19 cellular contexts compared by ENCODE assay signal in the genomic region with DNA sequence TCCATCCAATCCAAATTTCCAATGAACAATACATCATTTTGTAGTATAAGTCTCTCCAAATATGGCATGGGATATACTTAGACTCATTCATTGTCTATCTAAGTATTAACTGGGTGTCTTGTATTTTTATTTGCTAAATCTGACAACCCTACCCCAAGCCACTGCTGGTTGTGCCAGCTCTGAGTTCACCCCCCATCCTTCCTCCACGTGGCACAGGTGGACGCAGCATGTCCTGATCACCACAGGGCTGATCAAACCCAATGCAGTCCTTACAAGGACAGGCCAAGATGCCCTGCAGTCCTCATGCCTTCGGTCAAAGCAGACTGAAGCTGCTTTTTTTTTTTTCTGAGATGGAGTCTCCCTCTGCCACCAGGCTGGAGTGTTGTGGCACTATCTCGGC.
"Had no signal": no experiment of that assay in that cellular context is flagged by ENCODE, and none has a peak within 500 bp of the region (broad histone marks: within the 10 kb centered on the region; RNA-seq: fewer than 3 reads in every experiment).

No MANE protein-coding gene starts in this region.

- H3K4me3 ChIP-seq: body of pancreas, neural progenitor cell, stomach, transverse colon, uterus had no signal

- H3K4me3 Mint-ChIP-seq: activated CD4-positive, alpha-beta T cell treated with anti-CD3 and anti-CD28 coated beads for 36 hours; activated CD8-positive, alpha-beta memory T cell treated with anti-CD3 and anti-CD28 coated beads, Interleukin-2, amount 10 ng/mL, durations not matched to agents 7 days and 5 days; activated CD8-positive, alpha-beta T cell treated with anti-CD3 and anti-CD28 coated beads, Interleukin-2, amount 10 ng/mL, durations not matched to agents 7 days and 5 days; activated naive CD8-positive, alpha-beta T cell; activated T-cell treated with anti-CD3 and anti-CD28 coated beads, Interleukin-2, amount 50 U/mL, for 72 hours; dendritic cell treated with granulocyte-macrophage colony-stimulating factor and Interleukin-4, amounts not matched to agents 40 ng/mL and 50 ng/mL, for 4 days; naive thymus-derived CD4-positive, alpha-beta T cell; stimulated activated naive B cell treated with anti-CD40 and anti-IgM and Interleukin-4, amounts not matched to agents 10 μg/mL and 1 μg/mL and 100 μg/mL, for 72 hours had no signal

- DNase-seq: activated CD4-positive, alpha-beta T cell treated with anti-CD3 and anti-CD28 coated beads for 36 hours; activated CD4-positive, CD25-positive, alpha-beta regulatory T cell; activated CD8-positive, alpha-beta memory T cell treated with anti-CD3 and anti-CD28 coated beads, Interleukin-2, amount 10 ng/mL, durations not matched to agents 7 days and 5 days; activated CD8-positive, alpha-beta T cell treated with anti-CD3 and anti-CD28 coated beads, Interleukin-2, amount 10 ng/mL, durations not matched to agents 7 days and 5 days; activated effector memory CD4-positive, alpha-beta T cell treated with Interleukin-2 at 50 U/mL for 16 hours; activated naive CD4-positive, alpha-beta T cell treated with Interleukin-2 at 50 U/mL for 16 hours; activated T-cell treated with anti-CD3 and anti-CD28 coated beads, Interleukin-2, amount 50 U/mL, for 72 hours; aorta; body of pancreas; central memory CD4-positive, alpha-beta T cell; naive thymus-derived CD4-positive, alpha-beta T cell; stimulated activated CD4-positive, alpha-beta T cell treated with anti-CD3 and anti-CD28 coated beads, Interleukin-1b, Interleukin-23, amount 100 ng/mL, for 48 hours; stimulated activated naive B cell treated with anti-CD40 and anti-IgM and Interleukin-4, amounts not matched to agents 10 μg/mL and 1 μg/mL and 100 μg/mL, for 72 hours; stomach; transverse colon; uterus had no signal

- H3K27ac ChIP-seq: body of pancreas, neural progenitor cell, uterus had no signal

- H3K4me1 Mint-ChIP-seq: activated CD4-positive, alpha-beta T cell treated with anti-CD3 and anti-CD28 coated beads for 36 hours; activated CD8-positive, alpha-beta memory T cell treated with anti-CD3 and anti-CD28 coated beads, Interleukin-2, amount 10 ng/mL, durations not matched to agents 7 days and 5 days had no signal

- H3K36me3 Mint-ChIP-seq: activated CD8-positive, alpha-beta memory T cell treated with anti-CD3 and anti-CD28 coated beads, Interleukin-2, amount 10 ng/mL, durations not matched to agents 7 days and 5 days; activated naive CD8-positive, alpha-beta T cell; naive thymus-derived CD4-positive, alpha-beta T cell; neural progenitor cell; stimulated activated naive B cell treated with anti-CD40 and anti-IgM and Interleukin-4, amounts not matched to agents 10 μg/mL and 1 μg/mL and 100 μg/mL, for 72 hours had no signal

- H3K9me3 Mint-ChIP-seq: activated T-cell treated with anti-CD3 and anti-CD28 coated beads, Interleukin-2, amount 50 U/mL, for 72 hours; dendritic cell treated with granulocyte-macrophage colony-stimulating factor and Interleukin-4, amounts not matched to agents 40 ng/mL and 50 ng/mL, for 4 days; naive thymus-derived CD4-positive, alpha-beta T cell had no signal

- H3K36me3 ChIP-seq: neural progenitor cell, stomach, transverse colon, uterus had no signal

- H3K27me3 ChIP-seq: body of pancreas, neural progenitor cell, transverse colon, uterus had no signal

- H3K27ac Mint-ChIP-seq: activated CD4-positive, alpha-beta T cell treated with anti-CD3 and anti-CD28 coated beads for 36 hours; activated CD8-positive, alpha-beta memory T cell treated with anti-CD3 and anti-CD28 coated beads, Interleukin-2, amount 10 ng/mL, durations not matched to agents 7 days and 5 days; activated CD8-positive, alpha-beta T cell treated with anti-CD3 and anti-CD28 coated beads, Interleukin-2, amount 10 ng/mL, durations not matched to agents 7 days and 5 days; activated naive CD8-positive, alpha-beta T cell; activated T-cell treated with anti-CD3 and anti-CD28 coated beads, Interleukin-2, amount 50 U/mL, for 72 hours; dendritic cell treated with granulocyte-macrophage colony-stimulating factor and Interleukin-4, amounts not matched to agents 40 ng/mL and 50 ng/mL, for 4 days; naive thymus-derived CD4-positive, alpha-beta T cell; stimulated activated naive B cell treated with anti-CD40 and anti-IgM and Interleukin-4, amounts not matched to agents 10 μg/mL and 1 μg/mL and 100 μg/mL, for 72 hours had no signal

- H3K4me1 ChIP-seq: body of pancreas, transverse colon, uterus had no signal

- H3K9me3 ChIP-seq: body of pancreas, stomach, transverse colon, uterus had no signal

- H3K27me3 Mint-ChIP-seq: activated CD4-positive, alpha-beta T cell treated with anti-CD3 and anti-CD28 coated beads for 36 hours; activated CD8-positive, alpha-beta memory T cell treated with anti-CD3 and anti-CD28 coated beads, Interleukin-2, amount 10 ng/mL, durations not matched to agents 7 days and 5 days; activated naive CD8-positive, alpha-beta T cell; naive thymus-derived CD4-positive, alpha-beta T cell had no signal
